Comparison of ENCODE assay signal across 8 cellular contexts in the genomic region with DNA sequence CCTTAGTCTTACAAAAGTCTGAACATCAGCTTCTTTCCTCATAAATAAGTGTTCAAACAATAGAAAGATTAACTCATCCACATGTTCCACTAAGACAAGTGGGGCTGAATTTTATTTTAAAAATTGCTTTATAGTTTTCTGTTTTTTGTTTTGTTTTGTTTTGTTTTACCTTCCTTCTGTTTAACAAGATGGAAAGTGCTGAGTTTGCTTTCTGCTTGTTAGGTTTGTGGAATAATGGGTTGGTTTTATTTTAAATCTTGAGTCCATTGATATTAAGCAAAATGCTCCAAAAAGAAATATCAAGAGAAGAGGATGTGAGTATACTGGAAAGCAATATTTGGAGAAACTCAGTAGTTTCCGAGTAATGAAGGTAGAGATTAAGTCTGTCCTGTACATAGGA.
"Had no signal": no experiment of that assay in that cellular context is flagged by ENCODE, and none has a peak within 500 bp of the region (broad histone marks: within the 10 kb centered on the region; RNA-seq: fewer than 3 reads in every experiment).

No MANE protein-coding gene starts in this region.

- H3K4me2 ChIP-seq: GM23338, KMS-11 had no signal

- H3K9ac ChIP-seq: KMS-11 had no signal

- H2AFZ ChIP-seq: GM23338 had no signal

- H3K4me3 Mint-ChIP-seq: GM23338, H9 had no signal

- ATAC-seq: GM23338 had no signal

- DNase-seq: H9, HCEC 1CT, KBM-7 had no signal

- H3K4me1 Mint-ChIP-seq: GM23338, H9 had no signal

- FAIRE-seq: H1, H54, HTR-8/SVneo had no signal

- H3K27ac ChIP-seq: KMS-11 had no signal

- H3K27ac Mint-ChIP-seq: GM23338, H9 had no signal

- H3K4me3 ChIP-seq: GM23338 had no signal
